In the genomic region with DNA sequence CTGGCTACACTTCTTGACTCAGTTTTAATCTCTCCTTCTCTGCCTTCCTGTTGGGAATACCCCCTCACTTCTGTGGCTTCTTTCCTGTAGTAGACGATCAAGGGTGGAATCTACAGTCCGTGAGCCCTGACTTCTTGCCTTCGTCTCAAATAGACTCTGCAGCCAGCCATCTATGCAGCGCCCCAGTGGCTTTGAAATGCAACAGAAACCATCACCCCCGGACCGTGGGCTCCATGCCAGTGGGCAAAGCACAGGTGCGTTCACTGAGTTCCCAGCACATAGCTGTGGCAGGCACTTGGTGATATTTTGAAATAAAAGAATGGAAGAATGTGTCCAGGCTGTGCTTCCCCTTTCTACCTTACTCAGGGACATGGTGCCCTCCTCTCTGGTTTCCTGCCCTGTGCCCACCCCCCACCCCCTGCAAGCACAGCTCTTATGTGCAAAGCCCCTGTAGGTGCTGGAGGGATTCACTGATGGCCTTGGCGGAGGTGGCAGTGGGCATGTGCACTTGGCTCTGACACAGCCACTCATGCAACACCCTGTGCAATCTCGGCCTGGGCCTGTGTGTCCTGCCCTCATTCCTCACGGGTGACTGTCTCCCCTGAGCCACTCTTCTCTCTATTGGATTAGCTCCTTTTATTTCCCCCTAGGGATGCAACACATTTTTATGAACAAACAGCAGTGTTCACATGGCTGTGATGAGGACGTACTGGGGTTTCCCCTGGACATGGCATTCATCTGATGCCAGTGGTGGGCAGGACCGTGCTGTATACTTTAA, we compare ENCODE assay signal across 13 cellular contexts. TPM values are rescaled to one million over a fixed set of nuclear protein-coding genes. Genes with fewer than 3 reads are reported as not detected.
DNase-seq lines count a peak whose midpoint lies in the region; ATAC-seq, FAIRE-seq and TF ChIP-seq lines count a peak whose summit lies in the region.
"Had no signal": no experiment of that assay in that cellular context is flagged by ENCODE, and none has a peak within 500 bp of the region (broad histone marks: within the 10 kb centered on the region; RNA-seq: fewer than 3 reads in every experiment).

No MANE protein-coding gene starts in this region.

- BruUV-seq in PC-9 (replicated peaks; lab: Mats Ljungman, UMichigan) = no TSS peak

- no peaks in the 10 kb centered on the region for H3F3A ChIP-seq in Loucy (ENCODE audit: low read depth)
- no peaks in the 10 kb centered on the region for H3F3A ChIP-seq in PC-9 (ENCODE audit: insufficient read depth, low read depth)

- H4K20me1 ChIP-seq in Loucy (ENCODE audit: insufficient read depth, low read length, poor library complexity, severe bottlenecking) = no peaks in the 10 kb centered on the region
- H4K20me1 ChIP-seq in keratinocyte (ENCODE audit: control insufficient read depth, extremely low read depth, insufficient read depth, low read length) = no peaks in the 10 kb centered on the region
- no peaks in the 10 kb centered on the region; the same call in 1 of the 2 replicates for H4K20me1 ChIP-seq in PC-9 (ENCODE audit: insufficient read depth)

- H3K79me2 ChIP-seq in Loucy (ENCODE audit: insufficient read depth, low read length) = no peaks in the 10 kb centered on the region
- H3K79me2 ChIP-seq in keratinocyte (ENCODE audit: control insufficient read depth, insufficient read depth, low read length) = no peaks in the 10 kb centered on the region
- no peaks in the 10 kb centered on the region for H3K79me2 ChIP-seq in PC-9 (ENCODE audit: low read depth)

- no peaks in the 10 kb centered on the region for H3K9me1 ChIP-seq in keratinocyte (ENCODE audit: control insufficient read depth, extremely low read depth, insufficient read depth, low read length)

- H2AFZ ChIP-seq in Loucy (ENCODE audit: low read length) (0 out of 2 replicates have a peak overlapping the region, but pooled peaks have one; percentile 52), keratinocyte (ENCODE audit: control insufficient read depth, low read length) (no peak overlapping the region), PC-9 (no peak overlapping the region)

- no peak for TF ChIP-seq CTCF in Loucy (conservative IDR thresholded peaks at IDR 0.05; ENCODE audit: low read length)
- TF ChIP-seq CTCF in cardiac fibroblast (IDR thresholded peaks at IDR 0.05; ENCODE audit: low read depth, low read length) = no peak
- TF ChIP-seq CTCF in keratinocyte (optimal IDR thresholded peaks at IDR 0.05 in 1 of 3, IDR thresholded peaks at IDR 0.05 in 1 of 3, conservative IDR thresholded peaks at IDR 0.05 in 1 of 3; ENCODE audit: extremely low read depth in 1 of 3, insufficient read depth in 2 of 3, low read length in 3 of 3) = no peak
- TF ChIP-seq CTCF in PC-9 (conservative IDR thresholded peaks at IDR 0.05) = no peak

- CTCF ChIA-PET in PC-9 (lab: Charles Lee) = interaction anchor here (0.9 to 2.0 kb wide), 4 partner anchors 10 to 67 kb away, joined by 4 to 9 read pairs (median 4); no protein-coding TSS in a partner anchor

- H3K9ac ChIP-seq in Loucy (ENCODE audit: low read depth, low read length, poor library complexity, severe bottlenecking) = no peak overlapping the region
- H3K9ac ChIP-seq in keratinocyte (ENCODE audit: control insufficient read depth, extremely low read depth, insufficient read depth, low read length) = peak overlapping the region; percentile 59

- FAIRE-seq in keratinocyte (lab: Jason Lieb, UNC) = no peak

- H3K9me2 ChIP-seq in Loucy (replicated peaks; ENCODE audit: low read depth, low read length) = no peaks in the 10 kb centered on the region
- no peaks in the 10 kb centered on the region for H3K9me2 ChIP-seq in PC-9 (ENCODE audit: insufficient read depth)

- POLR2A ChIA-PET in PC-9 (lab: Charles Lee; ENCODE audit: unreplicated experiment) = no interaction called here

- H3K27me3 ChIP-seq in Loucy (ENCODE audit: insufficient read depth, low read length, poor library complexity, severe bottlenecking) (no peaks in the 10 kb centered on the region), keratinocyte (ENCODE audit: control insufficient read depth, extremely low read depth, insufficient read depth, low read length) (no peaks in the 10 kb centered on the region), PC-9 (ENCODE audit: insufficient read depth, low read depth) (no peaks in the 10 kb centered on the region)
- H3K27me3 ChIP-seq: adrenal gland had no signal

- dilution Hi-C loops in keratinocyte (cut with MboI; ENCODE audit: extremely low pct_ligation_motif_present, low sequenced_read_pairs) = no loop called here

- H3K36me3 ChIP-seq in Loucy (ENCODE audit: insufficient read depth, low read length) (no peaks in the 10 kb centered on the region), keratinocyte (ENCODE audit: control insufficient read depth in 2 of 2, extremely low read depth in 1 of 2, insufficient read depth in 2 of 2, low read length in 2 of 2) (peaks cover 5 to 8% of the 10 kb centered on the region in 2 experiments), PC-9 (ENCODE audit: low read depth) (no peaks in the 10 kb centered on the region)
- H3K36me3 ChIP-seq: adrenal gland had no signal

- no peak for ATAC-seq in HG03097 (IDR thresholded peaks at IDR 0.05; ENCODE audit: low FRiP score, unreplicated experiment)

- peak overlapping the region; percentile 34 for H3K27ac ChIP-seq in keratinocyte (ENCODE audit: control insufficient read depth, insufficient read depth, low read length)
- no peak overlapping the region for H3K27ac ChIP-seq in PC-9
- H3K27ac ChIP-seq: adrenal gland had no signal

- H3K4me3 ChIP-seq in Loucy (ENCODE audit: low read length, poor library complexity, severe bottlenecking) (no peak overlapping the region), cardiac fibroblast (replicated peaks in 1 of 2; ENCODE audit: low read depth in 2 of 2, low read length in 2 of 2) (no peak overlapping the region), keratinocyte (ENCODE audit: control insufficient read depth in 2 of 3, extremely low read depth in 1 of 3, insufficient read depth in 2 of 3, low read depth in 1 of 3, low read length in 3 of 3) (no peak overlapping the region), PC-9 (no peak overlapping the region)
- H3K4me3 ChIP-seq: adrenal gland had no signal

- intact Hi-C loops in PC-9 (cut with micrococcal nuclease; ENCODE audit: unreplicated experiment) = loop anchor here (5.0 kb wide), 1 partner anchor 53 kb away; no protein-coding TSS in a partner anchor

- H3K9me3 ChIP-seq in Loucy (ENCODE audit: insufficient read depth, low read depth, low read length) (no peaks in the 10 kb centered on the region), keratinocyte (ENCODE audit: control insufficient read depth, low read depth, low read length) (no peaks in the 10 kb centered on the region), PC-9 (ENCODE audit: insufficient read depth, low read depth) (no peaks in the 10 kb centered on the region)
- H3K9me3 ChIP-seq: adrenal gland had no signal

- H3K4me1 ChIP-seq in Loucy (ENCODE audit: insufficient read depth, low read length, poor library complexity, severe bottlenecking) = peaks cover 3% of the 10 kb centered on the region
- peaks cover 36% of the 10 kb centered on the region for H3K4me1 ChIP-seq in keratinocyte (ENCODE audit: control insufficient read depth, extremely low read depth, insufficient read depth, low read length)
- peaks cover 15% of the 10 kb centered on the region for H3K4me1 ChIP-seq in PC-9 (replicated peaks; ENCODE audit: insufficient read depth)

- peak; percentile 60 for DNase-seq in AG08396 (ENCODE audit: low spot score)
- peak; percentile 40 to 92 for DNase-seq in cardiac fibroblast (ENCODE audit: low read depth in 2 of 2)
- DNase-seq in keratinocyte (ENCODE audit: low read depth, low spot score) = no peak
- no peak for DNase-seq in stimulated activated CD4-positive, alpha-beta T cell treated with anti-CD3 and anti-CD28 coated beads, Interleukin-1b, Interleukin-23, amount 100 ng/mL, for 48 hours
- no peak for DNase-seq in hippocampal formation (lab: John Stamatoyannopoulos, UW)
- DNase-seq in PC-9 = no peak
- DNase-seq: adrenal gland; NCI-H1092; occipital lobe; stimulated activated CD4-positive, alpha-beta T cell treated with anti-CD3 and anti-CD28 coated beads, Interleukin-2, amount 100 ng/mL, for 48 hours had no signal

- H3K4me2 ChIP-seq in Loucy (ENCODE audit: low read depth, low read length, poor library complexity, severe bottlenecking) = no peak overlapping the region
- peak overlapping the region; percentile 63 for H3K4me2 ChIP-seq in keratinocyte (ENCODE audit: control insufficient read depth, extremely low read depth, insufficient read depth, low read depth, low read length)
- no peak overlapping the region for H3K4me2 ChIP-seq in PC-9

RNA-seq across cellular contexts. Expression of gene CDSN, which starts 5.5 kb away (rescaled TPM):
- polyA plus RNA-seq in keratinocyte = 4.0 to 8.3 TPM (median 5.0 TPM) in 3 replicates
- 128 TPM for polyA plus RNA-seq in keratinocyte (2011; ENCODE audit: low read depth)
- polyA plus RNA-seq in keratinocyte (2011; cell fraction: cytosol; rRNA removed) = 3.6 and 7.7 TPM in 2 replicates
- polyA plus RNA-seq in keratinocyte (2011; cell fraction: nucleus; rRNA removed) = 22.1 and 37.1 TPM in 2 replicates
- 10.7 and 646 TPM in 2 replicates for polyA plus RNA-seq in keratinocyte (2012; ENCODE audit: low replicate concordance)
- 4.0 to 15.3 TPM (median 5.6 TPM) in 3 replicates for polyA minus RNA-seq in keratinocyte
- polyA minus RNA-seq in keratinocyte (2011; cell fraction: cytosol; rRNA and poly(A)+ RNA removed) = 7.5 TPM
- 21.0 and 31.2 TPM in 2 replicates for polyA minus RNA-seq in keratinocyte (2011; cell fraction: nucleus; rRNA and poly(A)+ RNA removed)
- 1.0 and 1.9 TPM in 2 replicates for total RNA-seq in PC-9 (2021)
- total RNA-seq: adrenal gland, H7, occipital lobe had no signal

RNA-seq across cellular contexts. Expression of gene PSORS1C1, which starts 11.2 kb away (rescaled TPM):
- polyA plus RNA-seq in keratinocyte = 3.6 to 9.4 TPM (median 5.7 TPM) in 3 replicates
- polyA plus RNA-seq in keratinocyte (2011; ENCODE audit: low read depth) = 14.3 TPM
- 6.9 and 9.2 TPM in 2 replicates for polyA plus RNA-seq in keratinocyte (2011; cell fraction: cytosol; rRNA removed)
- polyA plus RNA-seq in keratinocyte (2011; cell fraction: nucleus; rRNA removed) = 15.8 and 28.1 TPM in 2 replicates
- polyA plus RNA-seq in keratinocyte (2012; ENCODE audit: low replicate concordance) = 6.0 and 34.2 TPM in 2 replicates
- polyA minus RNA-seq in keratinocyte = 7.4 to 41.0 TPM (median 10.7 TPM) in 3 replicates
- not detected for polyA minus RNA-seq in keratinocyte (2011; cell fraction: cytosol; rRNA and poly(A)+ RNA removed)
- polyA minus RNA-seq in keratinocyte (2011; cell fraction: nucleus; rRNA and poly(A)+ RNA removed) = 6.0 and 6.8 TPM in 2 replicates
- total RNA-seq in PC-9 (2021) = 29.2 and 34.2 TPM in 2 replicates
- total RNA-seq: occipital lobe had no signal

RNA-seq across cellular contexts. Expression of gene PSORS1C2, which starts 13.1 kb away (rescaled TPM):
- polyA plus RNA-seq in keratinocyte = not detected in 3 replicates
- 1.9 TPM for polyA plus RNA-seq in keratinocyte (2011; ENCODE audit: low read depth)
- not detected in 2 replicates for polyA plus RNA-seq in keratinocyte (2011; cell fraction: cytosol; rRNA removed)
- polyA plus RNA-seq in keratinocyte (2011; cell fraction: nucleus; rRNA removed) = 0.12 TPM in 1 of 2 replicates, not detected in the other
- polyA plus RNA-seq in keratinocyte (2012; ENCODE audit: low replicate concordance) = 0.31 and 15.8 TPM in 2 replicates
- polyA minus RNA-seq in keratinocyte = not detected in 3 replicates
- polyA minus RNA-seq in keratinocyte (2011; cell fraction: cytosol; rRNA and poly(A)+ RNA removed) = not detected
- polyA minus RNA-seq in keratinocyte (2011; cell fraction: nucleus; rRNA and poly(A)+ RNA removed) = not detected in 2 replicates
- total RNA-seq in PC-9 (2021) = not detected in 2 replicates
- total RNA-seq: adrenal gland, occipital lobe had no signal
- polyA plus RNA-seq: adrenal gland had no signal

RNA-seq across cellular contexts. Expression of gene C6orf15, which starts 13.4 kb away (rescaled TPM):
- polyA plus RNA-seq in keratinocyte = 0.08 to 0.35 TPM (median 0.30 TPM) in 3 replicates
- 3.8 TPM for polyA plus RNA-seq in keratinocyte (2011; ENCODE audit: low read depth)
- polyA plus RNA-seq in keratinocyte (2011; cell fraction: cytosol; rRNA removed) = 0.36 and 0.79 TPM in 2 replicates
- polyA plus RNA-seq in keratinocyte (2011; cell fraction: nucleus; rRNA removed) = 1.1 and 1.9 TPM in 2 replicates
- polyA plus RNA-seq in keratinocyte (2012; ENCODE audit: low replicate concordance) = 0.39 and 17.1 TPM in 2 replicates
- not detected in 3 replicates for polyA minus RNA-seq in keratinocyte
- not detected for polyA minus RNA-seq in keratinocyte (2011; cell fraction: cytosol; rRNA and poly(A)+ RNA removed)
- 1.2 TPM in 1 of 2 replicates, not detected in the other for polyA minus RNA-seq in keratinocyte (2011; cell fraction: nucleus; rRNA and poly(A)+ RNA removed)
- 21.1 and 21.6 TPM in 2 replicates for total RNA-seq in PC-9 (2021)
- total RNA-seq: adrenal gland, H7, occipital lobe had no signal
- polyA plus RNA-seq: adrenal gland had no signal

RNA-seq across cellular contexts. Expression of gene CCHCR1, which starts 31.8 kb away (rescaled TPM):
- polyA plus RNA-seq in keratinocyte = 7.0 to 8.4 TPM (median 7.5 TPM) in 3 replicates
- 6.8 TPM for polyA plus RNA-seq in keratinocyte (2011; ENCODE audit: low read depth)
- 2.7 and 4.5 TPM in 2 replicates for polyA plus RNA-seq in keratinocyte (2011; cell fraction: cytosol; rRNA removed)
- polyA plus RNA-seq in keratinocyte (2011; cell fraction: nucleus; rRNA removed) = 11.5 and 15.2 TPM in 2 replicates
- 6.0 and 9.9 TPM in 2 replicates for polyA plus RNA-seq in keratinocyte (2012; ENCODE audit: low replicate concordance)
- 6.0 to 9.9 TPM (median 7.1 TPM) in 3 replicates for polyA minus RNA-seq in keratinocyte
- 7.1 TPM for polyA minus RNA-seq in keratinocyte (2011; cell fraction: cytosol; rRNA and poly(A)+ RNA removed)
- polyA minus RNA-seq in keratinocyte (2011; cell fraction: nucleus; rRNA and poly(A)+ RNA removed) = 5.0 and 6.3 TPM in 2 replicates
- 60.6 and 69.0 TPM in 2 replicates for total RNA-seq in PC-9 (2021)

Comparison
In these comparisons a context has a peak if more than half of its experiments do, and no peak if none do; other contexts are left out.
1. DNase-seq: peak in AG08396 (single experiment) and cardiac fibroblast (2 of 2); none in keratinocyte (single experiment), stimulated activated CD4-positive, alpha-beta T cell treated with anti-CD3 and anti-CD28 coated beads, Interleukin-1b, Interleukin-23, amount 100 ng/mL, for 48 hours (single experiment), hippocampal formation (0 of 2) and PC-9 (0 of 2).